20 cellular contexts compared by ENCODE assay signal in genomic region chr16:72739577-72739976, GRCh38.
DNase-seq lines count a peak whose midpoint lies in the region; ATAC-seq and TF ChIP-seq lines count a peak whose summit lies in the region.
"Had no signal": no experiment of that assay in that cellular context is flagged by ENCODE, and none has a peak within 500 bp of the region (broad histone marks: within the 10 kb centered on the region; RNA-seq: fewer than 3 reads in every experiment).

No MANE protein-coding gene starts in this region.

- H3K27ac Mint-ChIP-seq in neural progenitor cell, result no peak overlapping the region
- H3K27ac Mint-ChIP-seq: activated naive CD8-positive, alpha-beta T cell treated with anti-CD3 and anti-CD28 coated beads, Interleukin-2, amount 50 U/mL, for 24 hours had no signal

- TF ChIP-seq CTCF in RWPE2 (IDR thresholded peaks at IDR 0.05; ENCODE audit: poor library complexity, severe bottlenecking) (no peak), fibroblast of mammary gland (conservative IDR thresholded peaks at IDR 0.05; ENCODE audit: control insufficient read depth, insufficient read depth, low read depth, low read length) (no peak), neural progenitor cell (IDR thresholded peaks at IDR 0.05) (no peak)

- H3K9ac ChIP-seq in neural progenitor cell, result no peak overlapping the region

- H3K27me3 ChIP-seq in RWPE2 (ENCODE audit: insufficient read depth, poor library complexity, severe bottlenecking) (no peaks in the 10 kb centered on the region), neural progenitor cell (no peaks in the 10 kb centered on the region)
- H3K27me3 ChIP-seq: Peyer's patch, upper lobe of left lung had no signal

- no peaks in the 10 kb centered on the region for H3K79me2 ChIP-seq in neural progenitor cell (ENCODE audit: low read depth)

- no peaks in the 10 kb centered on the region for H3F3A ChIP-seq in neural progenitor cell (ENCODE audit: low read depth)

- no peak overlapping the region for H3K27ac ChIP-seq in RWPE2 (ENCODE audit: poor library complexity, severe bottlenecking)
- no peak overlapping the region for H3K27ac ChIP-seq in neural progenitor cell
- H3K27ac ChIP-seq: Peyer's patch, upper lobe of left lung had no signal

- peaks cover 11% of the 10 kb centered on the region for H3K36me3 Mint-ChIP-seq in neural progenitor cell

- H3K4me1 Mint-ChIP-seq in neural progenitor cell, result peaks cover 9% of the 10 kb centered on the region
- H3K4me1 Mint-ChIP-seq: activated naive CD8-positive, alpha-beta T cell treated with anti-CD3 and anti-CD28 coated beads, Interleukin-2, amount 50 U/mL, for 24 hours had no signal

- ATAC-seq in RWPE2 (ENCODE audit: low read depth) (peak; percentile 49), GM21786 (IDR thresholded peaks at IDR 0.05; ENCODE audit: unreplicated experiment) (no peak), GM18907 (IDR thresholded peaks at IDR 0.05; ENCODE audit: unreplicated experiment) (no peak)
- ATAC-seq: activated naive CD8-positive, alpha-beta T cell treated with anti-CD3 and anti-CD28 coated beads, Interleukin-2, amount 50 U/mL, for 24 hours had no signal

- peaks cover 4% of the 10 kb centered on the region for H3K27me3 Mint-ChIP-seq in neural progenitor cell (ENCODE audit: insufficient read depth, low read depth)
- H3K27me3 Mint-ChIP-seq: activated naive CD8-positive, alpha-beta T cell treated with anti-CD3 and anti-CD28 coated beads, Interleukin-2, amount 50 U/mL, for 24 hours had no signal

- H3K9me3 ChIP-seq in RWPE2 (ENCODE audit: severe bottlenecking), result peaks cover 3% of the 10 kb centered on the region
- no peaks in the 10 kb centered on the region for H3K9me3 ChIP-seq in neural progenitor cell (ENCODE audit: low read depth)
- H3K9me3 ChIP-seq: Peyer's patch had no signal

- H3K4me3 ChIP-seq in RWPE2 (ENCODE audit: severe bottlenecking) (no peak overlapping the region), fibroblast of mammary gland (ENCODE audit: control insufficient read depth, low read depth, low read length) (no peak overlapping the region), neural progenitor cell (no peak overlapping the region)
- H3K4me3 ChIP-seq: Peyer's patch, upper lobe of left lung had no signal

- H3K9me3 Mint-ChIP-seq in neural progenitor cell, result peaks cover 8% of the 10 kb centered on the region

- H2AFZ ChIP-seq in neural progenitor cell (replicated peaks), result no peak overlapping the region

- no peak overlapping the region for H3K4me3 Mint-ChIP-seq in neural progenitor cell
- H3K4me3 Mint-ChIP-seq: activated naive CD8-positive, alpha-beta T cell treated with anti-CD3 and anti-CD28 coated beads, Interleukin-2, amount 50 U/mL, for 24 hours had no signal

- DNase-seq in EL (peak; percentile 80), RWPE2 (ENCODE audit: low spot score) (no peak), fibroblast of mammary gland (ENCODE audit: low read depth) (peak; percentile 14), neural progenitor cell (ENCODE audit: low spot score) (no peak), ecto neural progenitor cell (ENCODE audit: low spot score) (no peak)
- no peak for DNase-seq in activated effector memory CD4-positive, alpha-beta T cell treated with Interleukin-2 at 50 U/mL for 16 hours
- DNase-seq: activated CD4-positive, alpha-beta T cell treated with anti-CD3 and anti-CD28 coated beads for 48 hours; activated naive CD8-positive, alpha-beta T cell treated with anti-CD3 and anti-CD28 coated beads, Interleukin-2, amount 50 U/mL, for 24 hours; activated T-cell treated with anti-CD3 and anti-CD28 coated beads for 4 hours; C1 segment of cervical spinal cord; DMS79; KG1; kidney; NCI-H146; NCI-H526; Peyer's patch; stimulated activated CD4-positive, alpha-beta T cell treated with anti-CD3 and anti-CD28 coated beads, Interleukin-2, amount 100 ng/mL, for 24 hours; upper lobe of left lung had no signal

- H3K4me1 ChIP-seq in RWPE2 (ENCODE audit: insufficient read depth, poor library complexity, severe bottlenecking), result peaks cover 8% of the 10 kb centered on the region
- H3K4me1 ChIP-seq in neural progenitor cell, result peaks cover 19% of the 10 kb centered on the region
- H3K4me1 ChIP-seq: Peyer's patch, upper lobe of left lung had no signal

- H3K4me2 ChIP-seq in neural progenitor cell, result peak overlapping the region; percentile 6

- no peaks in the 10 kb centered on the region for H4K20me1 ChIP-seq in neural progenitor cell (ENCODE audit: low read depth)

- H3K36me3 ChIP-seq in RWPE2 (ENCODE audit: low read depth) (no peaks in the 10 kb centered on the region), neural progenitor cell (no peaks in the 10 kb centered on the region)
- H3K36me3 ChIP-seq: Peyer's patch, upper lobe of left lung had no signal

Comparison
In these comparisons a context has a peak if more than half of its experiments do, and no peak if none do; other contexts are left out.
1. DNase-seq: peak in EL (single experiment) and fibroblast of mammary gland (single experiment); none in RWPE2 (single experiment), neural progenitor cell (single experiment), activated effector memory CD4-positive, alpha-beta T cell treated with Interleukin-2 at 50 U/mL for 16 hours (single experiment) and ecto neural progenitor cell (single experiment).